Comparison of ENCODE assay signal across 15 cellular contexts in the genomic region with DNA sequence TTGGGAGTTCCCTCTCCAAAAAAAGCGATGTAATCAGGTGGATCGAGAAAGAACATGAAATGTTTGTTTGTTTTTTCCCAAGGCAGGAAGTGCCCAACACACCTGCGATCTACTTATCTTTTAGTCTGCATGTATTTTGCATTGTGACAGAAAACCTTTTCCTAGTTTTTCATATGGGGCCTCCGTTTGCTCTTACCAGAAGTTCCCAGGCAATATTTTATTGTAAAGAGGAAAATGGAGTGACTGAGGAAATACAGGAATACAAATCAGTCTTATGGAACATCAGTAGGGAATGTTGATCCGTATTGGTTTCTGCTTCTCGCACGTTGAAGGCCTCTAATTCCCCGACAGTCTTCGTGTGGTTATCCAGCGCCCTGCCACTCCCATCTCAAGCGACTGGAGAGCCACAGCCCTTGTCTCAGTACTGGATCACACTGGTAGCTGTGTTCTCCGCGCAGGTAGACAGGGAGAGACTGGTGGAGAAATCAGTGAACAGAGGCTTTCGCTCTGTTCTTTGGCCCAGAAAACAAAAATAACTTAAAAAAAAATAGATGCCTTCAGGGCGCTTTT.
A peak's percentile ranks its signal among the peaks of the same experiment; 100 is the strongest.
DNase-seq lines count a peak whose midpoint lies in the region; ATAC-seq, FAIRE-seq and TF ChIP-seq lines count a peak whose summit lies in the region.
"Had no signal": no experiment of that assay in that cellular context is flagged by ENCODE, and none has a peak within 500 bp of the region (broad histone marks: within the 10 kb centered on the region; RNA-seq: fewer than 3 reads in every experiment).

No MANE protein-coding gene starts in this region.

- no peaks in the 10 kb centered on the region for H3K79me2 ChIP-seq in astrocyte (ENCODE audit: insufficient read depth, low read length)

- peaks cover 5% of the 10 kb centered on the region for H3K4me1 Mint-ChIP-seq in astrocyte (ENCODE audit: low read depth, unreplicated experiment)
- peaks cover 8% of the 10 kb centered on the region for H3K4me1 Mint-ChIP-seq in activated CD4-positive, alpha-beta memory T cell treated with anti-CD3 and anti-CD28 coated beads for 36 hours (ENCODE audit: low read depth)

- peak overlapping the region; percentile 75 for H3K4me2 ChIP-seq in astrocyte (ENCODE audit: low read length)

- H3K4me3 ChIP-seq in AG10803 (ENCODE audit: low read length): peak overlapping the region; percentile 16; the same call in 1 of the 2 replicates
- H3K4me3 ChIP-seq in HAP-1: peak overlapping the region; percentile 36
- no peak overlapping the region for H3K4me3 ChIP-seq in astrocyte (ENCODE audit: insufficient read depth, low read depth, low read length)
- peak overlapping the region; percentile 65 for H3K4me3 ChIP-seq in iPS-15b (ENCODE audit: low read depth, low read length)
- H3K4me3 ChIP-seq: ascending aorta, left lung, vagina had no signal

- H2AFZ ChIP-seq in astrocyte (ENCODE audit: low read depth, low read length): no peak overlapping the region

- CTCF ChIA-PET in activated CD4-positive, alpha-beta memory T cell treated with anti-CD3 and anti-CD28 coated beads for 36 hours (lab: Charles Lee): no interaction called here

- H3K9me3 ChIP-seq in HAP-1 (no peaks in the 10 kb centered on the region), astrocyte (ENCODE audit: insufficient read depth, low read depth, low read length) (no peaks in the 10 kb centered on the region), iPS-15b (ENCODE audit: control insufficient read depth, insufficient read depth, low read length) (no peaks in the 10 kb centered on the region)
- H3K9me3 ChIP-seq: ascending aorta, left lung, vagina had no signal

- H3K4me1 ChIP-seq in HAP-1 (peaks cover 12% of the 10 kb centered on the region), astrocyte (ENCODE audit: insufficient read depth, low read length) (no peaks in the 10 kb centered on the region), iPS-15b (ENCODE audit: control insufficient read depth, insufficient read depth, low read length) (peaks cover 2% of the 10 kb centered on the region)
- H3K4me1 ChIP-seq: ascending aorta, left lung had no signal

- FAIRE-seq in astrocyte (lab: Jason Lieb, UNC): no peak

- DNase-seq in AG10803 (ENCODE audit: low read depth) (no peak), HAP-1 (ENCODE audit: low spot score in 2 of 2) (peak; percentile 22 to 66), astrocyte (ENCODE audit: low read depth) (no peak), kidney tubule cell (ENCODE audit: low spot score) (no peak)
- no peak for DNase-seq in activated CD4-positive, alpha-beta memory T cell treated with anti-CD3 and anti-CD28 coated beads for 36 hours
- DNase-seq: activated CD4-positive, alpha-beta T cell treated with anti-CD3 and anti-CD28 coated beads for 4 hours; left lung; MM.1S; T-cell had no signal

- no peak for ATAC-seq in activated CD4-positive, CD25-positive, alpha-beta regulatory T cell treated with anti-CD3 and anti-CD28 coated beads, Interleukin-2, amount 50 U/mL, for 24 hours
- no peak for ATAC-seq in GM21528 (IDR thresholded peaks at IDR 0.05; ENCODE audit: low FRiP score, unreplicated experiment)
- ATAC-seq: left lung, T-cell had no signal

- no peaks in the 10 kb centered on the region for H3K36me3 ChIP-seq in HAP-1 (replicated peaks)
- H3K36me3 ChIP-seq in astrocyte (ENCODE audit: insufficient read depth, low read length): no peaks in the 10 kb centered on the region
- H3K36me3 ChIP-seq in iPS-15b (ENCODE audit: control insufficient read depth, insufficient read depth, low read length): no peaks in the 10 kb centered on the region
- H3K36me3 ChIP-seq: ascending aorta, left lung, vagina had no signal

- TF ChIP-seq CTCF in AG10803 (conservative IDR thresholded peaks at IDR 0.05; ENCODE audit: low read length) (no peak), astrocyte (IDR thresholded peaks at IDR 0.05; ENCODE audit: insufficient read depth, low read depth, low read length) (no peak)

- H3K4me3 Mint-ChIP-seq in astrocyte (ENCODE audit: unreplicated experiment): peak overlapping the region; percentile 79
- no peak overlapping the region for H3K4me3 Mint-ChIP-seq in activated CD4-positive, alpha-beta memory T cell treated with anti-CD3 and anti-CD28 coated beads for 36 hours
- H3K4me3 Mint-ChIP-seq: T-cell had no signal

- POLR2A ChIA-PET in activated CD4-positive, alpha-beta memory T cell treated with anti-CD3 and anti-CD28 coated beads for 36 hours (lab: Charles Lee): no interaction called here

- in situ Hi-C loops in HAP-1 (cut with MboI; ENCODE audit: low sequenced_read_pairs): no loop called here

- no peaks in the 10 kb centered on the region for H4K20me1 ChIP-seq in astrocyte (ENCODE audit: insufficient read depth, low read length)

- H3K9ac ChIP-seq in astrocyte (ENCODE audit: low read length) (no peak overlapping the region), iPS-15b (ENCODE audit: low read depth, low read length) (no peak overlapping the region)

- peaks cover 2% of the 10 kb centered on the region for H3K36me3 Mint-ChIP-seq in astrocyte (ENCODE audit: low read depth, unreplicated experiment)
- H3K36me3 Mint-ChIP-seq in activated CD4-positive, alpha-beta memory T cell treated with anti-CD3 and anti-CD28 coated beads for 36 hours: peaks cover 23% of the 10 kb centered on the region

- peaks cover 11% of the 10 kb centered on the region for H3K9me3 Mint-ChIP-seq in astrocyte (ENCODE audit: unreplicated experiment)
- no peaks in the 10 kb centered on the region for H3K9me3 Mint-ChIP-seq in activated CD4-positive, alpha-beta memory T cell treated with anti-CD3 and anti-CD28 coated beads for 36 hours

- intact Hi-C loops in activated CD4-positive, alpha-beta memory T cell treated with anti-CD3 and anti-CD28 coated beads for 36 hours (cut with micrococcal nuclease): no loop called here

- no peak overlapping the region for H3K27ac Mint-ChIP-seq in astrocyte (ENCODE audit: unreplicated experiment)
- H3K27ac Mint-ChIP-seq in activated CD4-positive, alpha-beta memory T cell treated with anti-CD3 and anti-CD28 coated beads for 36 hours: no peak overlapping the region

- no peak overlapping the region for H3K27ac ChIP-seq in astrocyte (ENCODE audit: low read depth, low read length)
- H3K27ac ChIP-seq: ascending aorta, C4-2B, left lung, vagina had no signal

- H3K27me3 Mint-ChIP-seq in astrocyte (ENCODE audit: low read depth, unreplicated experiment): peaks cover 80% of the 10 kb centered on the region
- H3K27me3 Mint-ChIP-seq in activated CD4-positive, alpha-beta memory T cell treated with anti-CD3 and anti-CD28 coated beads for 36 hours: peaks cover 75% of the 10 kb centered on the region

- no peaks in the 10 kb centered on the region for H3K27me3 ChIP-seq in HAP-1 (ENCODE audit: low read depth)
- H3K27me3 ChIP-seq in astrocyte (ENCODE audit: insufficient read depth, low read length): peaks cover 50% of the 10 kb centered on the region
- peaks cover 93% of the 10 kb centered on the region for H3K27me3 ChIP-seq in iPS-15b (ENCODE audit: control insufficient read depth, insufficient read depth, low read length)
- H3K27me3 ChIP-seq: ascending aorta had no signal

Comparison
In these comparisons a context has a peak if more than half of its experiments do, and no peak if none do; other contexts are left out.
1. DNase-seq: peak in HAP-1 (2 of 2); none in AG10803 (single experiment), astrocyte (single experiment), kidney tubule cell (single experiment) and activated CD4-positive, alpha-beta memory T cell treated with anti-CD3 and anti-CD28 coated beads for 36 hours (single experiment).